Comparison of ENCODE assay signal across 1 cellular context in the genomic region with DNA sequence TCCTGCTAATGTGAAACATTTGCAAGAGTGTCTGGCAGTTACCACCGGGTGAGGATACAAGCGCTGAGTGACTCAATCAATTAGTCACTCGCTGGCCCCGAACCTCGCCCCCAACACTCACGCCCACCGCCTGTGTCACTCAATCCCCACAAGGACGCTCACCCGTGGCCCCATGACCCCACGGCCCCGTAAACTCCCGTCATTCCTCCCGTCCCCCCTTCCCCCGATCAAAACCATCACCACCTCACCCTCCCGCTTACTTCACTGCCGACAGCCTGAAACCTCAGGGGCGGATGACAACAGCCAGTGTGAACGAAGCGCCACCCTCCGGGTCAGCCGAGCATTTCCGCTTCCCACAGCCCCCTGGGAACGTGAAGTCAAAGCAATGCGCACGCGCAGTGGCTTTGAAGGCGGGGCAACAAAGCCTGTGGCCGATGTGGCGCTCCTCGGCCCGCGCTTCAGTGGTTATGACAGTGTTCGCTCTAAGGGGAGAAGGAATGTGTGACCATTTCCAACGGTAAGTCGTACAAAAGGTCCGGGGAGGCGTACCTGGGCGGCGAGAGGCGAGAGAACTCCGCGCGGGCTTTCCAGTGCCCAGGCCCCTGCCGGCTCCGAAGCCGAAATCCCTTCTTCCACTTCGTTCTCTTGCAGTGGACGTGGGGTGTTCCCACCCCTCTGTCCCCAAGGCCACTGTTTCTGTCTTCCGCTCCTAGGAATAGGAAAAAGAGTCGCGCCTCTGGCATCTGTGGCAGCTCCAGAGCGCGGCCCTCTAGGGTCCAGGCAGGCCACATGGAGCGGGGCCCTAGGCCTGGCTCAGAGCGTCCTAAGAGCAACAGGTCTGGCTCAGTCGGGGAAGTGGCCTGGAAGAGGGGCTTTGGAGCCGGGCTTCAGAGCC.
TF ChIP-seq lines count a peak whose summit lies in the region.

A gene (minus strand): TSS at position 311 of the 895 bp plus-strand sequence. CDS start 3,334 bp downstream, outside the sequence.

TF ChIP-seq in Ishikawa, 13 proteins besides CTCF, POLR2A, EP300 and RAD21 (continued from another document):
- TF ChIP-seq CEBPB (IDR thresholded peaks at IDR 0.05) (no peak), TCF12 (IDR thresholded peaks at IDR 0.05; ENCODE audit: low read depth) (0 out of 2 replicates have a peak, but pooled peaks have one; percentile 18), CREB1 (IDR thresholded peaks at IDR 0.05; ENCODE audit: low read depth) (no peak), ZBTB7A (IDR thresholded peaks at IDR 0.05; ENCODE audit: low read depth) (no peak), NFIC (IDR thresholded peaks at IDR 0.05) (no peak), YY1 (IDR thresholded peaks at IDR 0.05; ENCODE audit: low read depth) (no peak; the same call in 1 of the 2 replicates), FOXM1 (IDR thresholded peaks at IDR 0.05; ENCODE audit: borderline replicate concordance, low read depth) (no peak), TEAD4 (IDR thresholded peaks at IDR 0.05) (no peak), EGR1 (IDR thresholded peaks at IDR 0.05) (no peak)
- TF ChIP-seq, protein P1, sequence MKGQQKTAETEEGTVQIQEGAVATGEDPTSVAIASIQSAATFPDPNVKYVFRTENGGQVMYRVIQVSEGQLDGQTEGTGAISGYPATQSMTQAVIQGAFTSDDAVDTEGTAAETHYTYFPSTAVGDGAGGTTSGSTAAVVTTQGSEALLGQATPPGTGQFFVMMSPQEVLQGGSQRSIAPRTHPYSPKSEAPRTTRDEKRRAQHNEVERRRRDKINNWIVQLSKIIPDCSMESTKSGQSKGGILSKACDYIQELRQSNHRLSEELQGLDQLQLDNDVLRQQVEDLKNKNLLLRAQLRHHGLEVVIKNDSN (IDR thresholded peaks at IDR 0.05), result no peak
- TF ChIP-seq, protein P2, sequence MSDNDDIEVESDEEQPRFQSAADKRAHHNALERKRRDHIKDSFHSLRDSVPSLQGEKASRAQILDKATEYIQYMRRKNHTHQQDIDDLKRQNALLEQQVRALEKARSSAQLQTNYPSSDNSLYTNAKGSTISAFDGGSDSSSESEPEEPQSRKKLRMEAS (IDR thresholded peaks at IDR 0.05), result peak; percentile 4; the same call in 1 of the 2 replicates
